In genomic region chr4:106315968-106316772, GRCh38 we compare ENCODE assay signal across 8 cellular contexts. TPM values are rescaled to one million over a fixed set of nuclear protein-coding genes. Genes with fewer than 3 reads are reported as not detected.
DNase-seq lines count a peak whose midpoint lies in the region; ATAC-seq and TF ChIP-seq lines count a peak whose summit lies in the region.

AIMP1 (plus strand) TSS chr4:106316550; CDS start chr4:106325010, 8,460 bp downstream.
TBCK (minus strand) TSS chr4:106316209; CDS start chr4:106308960, 7,249 bp downstream.

- H3K4me1 ChIP-seq in ovary (ENCODE audit: insufficient read depth) (peaks cover 4% of the 10 kb centered on the region), thyroid gland (peaks cover 9 to 25% of the 10 kb centered on the region in 2 donors)

- H3K27me3 ChIP-seq in ovary (no peaks in the 10 kb centered on the region), thyroid gland (no peaks in the 10 kb centered on the region)

- H3K27ac ChIP-seq in ovary (peak within 1 kb of the TSS; percentile 90 to 94), thyroid gland (peak within 1 kb of the TSS; percentile 80 to 90 (median 89))

- H3K36me3 ChIP-seq in ovary (no peaks in the 10 kb centered on the region), thyroid gland (no peaks in the 10 kb centered on the region)

- 0% methylated on average over 44 of the region's 44 CpGs for WGBS in ovary, 3 donors
- 0 to 1% methylated on average over 34 to 44 of the region's 44 CpGs for WGBS in thyroid gland, 2 donors

- H3K4me3 ChIP-seq in GM12864 (ENCODE audit: low read depth, low read length), result peak within 1 kb of the TSS; percentile 68
- peak within 1 kb of the TSS; percentile 85 for H3K4me3 ChIP-seq in ovary
- peak within 1 kb of the TSS; percentile 38 to 68 (median 58) for H3K4me3 ChIP-seq in thyroid gland (replicated peaks in 1 of 3)

- intact Hi-C loops in Right ventricle myocardium inferior (cut with DNase I) (loop anchor here (5.0 kb wide), 1 partner anchor 51 kb away; the partner anchor contains the start of gene GIMD1), ovary (cut with DNase I) (no loop called here), thyroid gland (cut with DNase I) (no loop called here)

- no peak for TF ChIP-seq EP300 in ovary (IDR thresholded peaks at IDR 0.05)

- TF ChIP-seq POLR2A in ovary (IDR thresholded peaks at IDR 0.05) (peak; percentile 64), thyroid gland (IDR thresholded peaks at IDR 0.05) (peak; percentile 13 to 67)

- peak; percentile 88 for ATAC-seq in HG02678 (IDR thresholded peaks at IDR 0.05; ENCODE audit: unreplicated experiment)
- ATAC-seq in Right ventricle myocardium inferior, result peak; percentile 98

- peak; percentile 80 for DNase-seq in GM12864 (ENCODE audit: low read depth)
- peak; percentile 73 for DNase-seq in NCI-H1105 treated with DMSO at 0.1 percent for 48 hours (lab: John Stamatoyannopoulos, UW)
- DNase-seq in SKM-1 treated with dmso at 0.1 percent for 144 hours (lab: John Stamatoyannopoulos, UW; ENCODE audit: unreplicated experiment), result peak; percentile 90
- peak; percentile 73 for DNase-seq in activated naive CD8-positive, alpha-beta T cell treated with anti-CD3 and anti-CD28 coated beads, Interleukin-2, amount 50 U/mL, for 16 hours (ENCODE audit: low read depth, low spot score)
- peak; percentile 93 for DNase-seq in Right ventricle myocardium inferior (ENCODE audit: missing footprints)
- DNase-seq in ovary, result peak; percentile 87 to 92 (median 89)
- peak; percentile 84 to 89 for DNase-seq in thyroid gland

- TF ChIP-seq CTCF in GM12864 (IDR thresholded peaks at IDR 0.05; ENCODE audit: low read depth, low read length, missing control alignments), result no peak
- TF ChIP-seq CTCF in ovary (IDR thresholded peaks at IDR 0.05), result no peak
- TF ChIP-seq CTCF in thyroid gland (IDR thresholded peaks at IDR 0.05), result no peak

- H3K9me3 ChIP-seq in ovary (no peaks in the 10 kb centered on the region), thyroid gland (no peaks in the 10 kb centered on the region)

RNA-seq across cellular contexts. Expression of gene AIMP1, which starts in this region (rescaled TPM):
- total RNA-seq in Right ventricle myocardium inferior (34.9 TPM), ovary (10 to 100 TPM; 19.7 to 46.5 (median 44.0) TPM), thyroid gland (10 to 100 TPM; 26.5 to 33.0 (median 30.0) TPM)
- 10 to 100 TPM; 29.9 to 37.6 TPM for polyA plus RNA-seq in ovary

RNA-seq across cellular contexts. Expression of gene TBCK, which starts in this region (rescaled TPM):
- 19.8 TPM for total RNA-seq in Right ventricle myocardium inferior
- total RNA-seq in ovary, result 10 to 100 TPM; 34.0 to 50.1 (median 41.3) TPM
- polyA plus RNA-seq in ovary, result 10 to 100 TPM; 13.6 to 22.3 TPM
- 10 to 100 TPM; 49.2 to 70.6 (median 58.7) TPM for total RNA-seq in thyroid gland

Comparison
In these comparisons a context has a peak if more than half of its experiments do, and no peak if none do; other contexts are left out.
1. Peak in every context shown above with its lines: DNase-seq, ATAC-seq, H3K4me3 ChIP-seq and H3K27ac ChIP-seq.